In the genomic region with DNA sequence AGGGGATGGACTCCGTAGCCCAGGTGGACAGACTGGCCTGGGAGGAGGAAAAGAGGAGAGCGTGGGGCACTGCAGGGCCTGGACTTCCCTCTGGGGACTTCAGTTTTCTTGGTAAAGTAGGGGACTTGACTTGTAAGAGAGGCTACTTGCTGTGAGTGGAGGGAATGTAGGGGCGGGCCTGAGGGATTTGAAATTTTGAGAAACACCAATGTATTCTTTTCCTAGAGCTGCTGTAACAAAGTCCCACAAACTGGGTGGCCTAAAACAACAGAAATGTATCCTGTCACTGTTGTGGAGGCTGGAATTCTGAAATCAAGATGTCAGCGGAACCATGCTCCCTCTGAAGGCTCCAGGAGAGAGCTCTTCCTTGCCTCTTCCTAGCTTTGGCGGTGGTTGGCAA, we compare ENCODE assay signal across 1 cellular context.
TF ChIP-seq lines count a peak whose summit lies in the region.

No MANE protein-coding gene starts in this region.

TF ChIP-seq in WTC11, 78 proteins besides CTCF, POLR2A, EP300 and RAD21 (continued from another document):
- TF ChIP-seq MXD4 (CRISPR knock-in tag; IDR thresholded peaks at IDR 0.05; ENCODE audit: borderline replicate concordance), result no peak
- TF ChIP-seq, protein P1, sequence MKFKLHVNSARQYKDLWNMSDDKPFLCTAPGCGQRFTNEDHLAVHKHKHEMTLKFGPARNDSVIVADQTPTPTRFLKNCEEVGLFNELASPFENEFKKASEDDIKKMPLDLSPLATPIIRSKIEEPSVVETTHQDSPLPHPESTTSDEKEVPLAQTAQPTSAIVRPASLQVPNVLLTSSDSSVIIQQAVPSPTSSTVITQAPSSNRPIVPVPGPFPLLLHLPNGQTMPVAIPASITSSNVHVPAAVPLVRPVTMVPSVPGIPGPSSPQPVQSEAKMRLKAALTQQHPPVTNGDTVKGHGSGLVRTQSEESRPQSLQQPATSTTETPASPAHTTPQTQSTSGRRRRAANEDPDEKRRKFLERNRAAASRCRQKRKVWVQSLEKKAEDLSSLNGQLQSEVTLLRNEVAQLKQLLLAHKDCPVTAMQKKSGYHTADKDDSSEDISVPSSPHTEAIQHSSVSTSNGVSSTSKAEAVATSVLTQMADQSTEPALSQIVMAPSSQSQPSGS (CRISPR knock-in tag; IDR thresholded peaks at IDR 0.05; ENCODE audit: borderline replicate concordance, low read depth), result no peak
